ENCODE assay signal across 9 cellular contexts in genomic region chr1:54144366-54144765, GRCh38. TPM values are rescaled to one million over a fixed set of nuclear protein-coding genes. Genes with fewer than 3 reads are reported as not detected.
"Had no signal": no experiment of that assay in that cellular context is flagged by ENCODE, and none has a peak within 500 bp of the region (broad histone marks: within the 10 kb centered on the region; RNA-seq: fewer than 3 reads in every experiment).

No MANE protein-coding gene starts in this region.

- H2AFZ ChIP-seq: GM23338 had no signal

- H3K36me3 Mint-ChIP-seq: IgD-negative memory B cell had no signal

- H3K27ac Mint-ChIP-seq: GM23338, H9, HFFc6, IgD-negative memory B cell had no signal

- H3K4me2 ChIP-seq: GM23338 had no signal

- H3K9me3 Mint-ChIP-seq: GM23338, H9, HFFc6, IgD-negative memory B cell had no signal

- H3K4me1 Mint-ChIP-seq: GM23338, H9, IgD-negative memory B cell had no signal

- DNase-seq: H9, HCEC 1CT, HFFc6 had no signal

- H3K4me3 ChIP-seq: GM23338 had no signal

- H3K4me3 Mint-ChIP-seq: GM23338, H9, HFFc6, IgD-negative memory B cell had no signal

- H3K27ac ChIP-seq: HL-60 had no signal

RNA-seq across cellular contexts. Expression of gene CDCP2, which starts 8.4 kb away (rescaled TPM):
- total RNA-seq: GM23338, H1, H9, HepG2, HFFc6, HT1080 had no signal
- polyA plus RNA-seq: GM23338, H1, HepG2, IgD-negative memory B cell had no signal
